26 cellular contexts compared by ENCODE assay signal in genomic region chr15:86329311-86330013, GRCh38.
"Had no signal": no experiment of that assay in that cellular context is flagged by ENCODE, and none has a peak within 500 bp of the region (broad histone marks: within the 10 kb centered on the region; RNA-seq: fewer than 3 reads in every experiment).

No MANE protein-coding gene starts in this region.

- DNase-seq: activated CD4-positive, alpha-beta memory T cell treated with anti-CD3 and anti-CD28 coated beads for 36 hours; activated CD4-positive, alpha-beta T cell treated with anti-CD3 and anti-CD28 coated beads for 36 hours; activated CD4-positive, alpha-beta T cell treated with anti-CD3 and anti-CD28 coated beads, Interleukin-2, amount 10 ng/mL, durations not matched to agents 24 days and 14 days; activated CD4-positive, CD25-positive, alpha-beta regulatory T cell; activated CD4-positive, CD25-positive, alpha-beta regulatory T cell treated with anti-CD3 and anti-CD28 coated beads, Interleukin-2, amount 50 U/mL, for 72 hours; activated CD8-positive, alpha-beta memory T cell treated with anti-CD3 and anti-CD28 coated beads, Interleukin-2, amount 50 U/mL, for 48 hours; activated CD8-positive, alpha-beta T cell treated with anti-CD3 and anti-CD28 coated beads, Interleukin-2, amount 10 ng/mL, durations not matched to agents 7 days and 5 days; activated gamma-delta T cell; activated naive CD4-positive, alpha-beta T cell; activated naive CD4-positive, alpha-beta T cell treated with anti-CD3 and anti-CD28 coated beads, Interleukin-2, amount 10 ng/mL, durations not matched to agents 7 days and 5 days; activated naive CD8-positive, alpha-beta T cell treated with anti-CD3 and anti-CD28 coated beads, Interleukin-2, amount 10 ng/mL, durations not matched to agents 7 days and 5 days; activated T-cell treated with anti-CD3 and anti-CD28 coated beads for 4 hours; activated T-cell treated with anti-CD3 and anti-CD28 coated beads, Interleukin-2, amount 50 U/mL, for 24 hours; activated T-cell treated with anti-CD3 and anti-CD28 coated beads, Interleukin-2, amount 50 U/mL, for 72 hours; caudate nucleus; cortex of kidney; dermis blood vessel endothelial cell; effector CD4-positive, alpha-beta T cell; effector memory CD8-positive, alpha-beta T cell; head of caudate nucleus; hippocampal formation had no signal

- H3K4me1 Mint-ChIP-seq: activated CD4-positive, alpha-beta T cell treated with anti-CD3 and anti-CD28 coated beads, Interleukin-2, amount 10 ng/mL, durations not matched to agents 24 days and 14 days; activated naive CD4-positive, alpha-beta T cell treated with anti-CD3 and anti-CD28 coated beads, Interleukin-2, amount 10 ng/mL, durations not matched to agents 7 days and 5 days; activated naive CD8-positive, alpha-beta T cell treated with anti-CD3 and anti-CD28 coated beads, Interleukin-2, amount 10 ng/mL, durations not matched to agents 7 days and 5 days; brain had no signal

- H3K27ac Mint-ChIP-seq: activated CD4-positive, alpha-beta memory T cell treated with anti-CD3 and anti-CD28 coated beads for 36 hours; activated CD4-positive, alpha-beta T cell treated with anti-CD3 and anti-CD28 coated beads for 36 hours; activated CD4-positive, alpha-beta T cell treated with anti-CD3 and anti-CD28 coated beads, Interleukin-2, amount 10 ng/mL, durations not matched to agents 24 days and 14 days; activated CD8-positive, alpha-beta T cell treated with anti-CD3 and anti-CD28 coated beads, Interleukin-2, amount 10 ng/mL, durations not matched to agents 7 days and 5 days; activated naive CD4-positive, alpha-beta T cell treated with anti-CD3 and anti-CD28 coated beads, Interleukin-2, amount 10 ng/mL, durations not matched to agents 7 days and 5 days; activated naive CD4-positive, alpha-beta T cell treated with anti-CD3 and anti-CD28 coated beads, Interleukin-2, amount 50 U/mL, for 72 hours; activated naive CD8-positive, alpha-beta T cell treated with anti-CD3 and anti-CD28 coated beads, Interleukin-2, amount 10 ng/mL, durations not matched to agents 7 days and 5 days; activated T-cell treated with anti-CD3 and anti-CD28 coated beads, Interleukin-2, amount 50 U/mL, for 24 hours; activated T-cell treated with anti-CD3 and anti-CD28 coated beads, Interleukin-2, amount 50 U/mL, for 72 hours; brain; effector memory CD8-positive, alpha-beta T cell had no signal

- H3K27me3 ChIP-seq: ascending aorta had no signal

- H3K27me3 Mint-ChIP-seq: activated CD4-positive, alpha-beta T cell treated with anti-CD3 and anti-CD28 coated beads, Interleukin-2, amount 10 ng/mL, durations not matched to agents 24 days and 14 days; activated naive CD4-positive, alpha-beta T cell treated with anti-CD3 and anti-CD28 coated beads, Interleukin-2, amount 10 ng/mL, durations not matched to agents 7 days and 5 days; activated naive CD8-positive, alpha-beta T cell treated with anti-CD3 and anti-CD28 coated beads, Interleukin-2, amount 10 ng/mL, durations not matched to agents 7 days and 5 days had no signal

- H3K4me1 ChIP-seq: ascending aorta, esophagus muscularis mucosa had no signal

- H3K36me3 Mint-ChIP-seq: activated CD4-positive, alpha-beta memory T cell treated with anti-CD3 and anti-CD28 coated beads for 36 hours; activated naive CD4-positive, alpha-beta T cell treated with anti-CD3 and anti-CD28 coated beads, Interleukin-2, amount 10 ng/mL, durations not matched to agents 7 days and 5 days; activated naive CD8-positive, alpha-beta T cell treated with anti-CD3 and anti-CD28 coated beads, Interleukin-2, amount 10 ng/mL, durations not matched to agents 7 days and 5 days; brain had no signal

- H3K27ac ChIP-seq: ascending aorta, epithelial cell of prostate, esophagus muscularis mucosa had no signal

- H3K9me3 Mint-ChIP-seq: activated naive CD8-positive, alpha-beta T cell treated with anti-CD3 and anti-CD28 coated beads, Interleukin-2, amount 10 ng/mL, durations not matched to agents 7 days and 5 days had no signal

- H3K36me3 ChIP-seq: ascending aorta, esophagus muscularis mucosa had no signal

- H3K4me3 Mint-ChIP-seq: activated CD4-positive, alpha-beta memory T cell treated with anti-CD3 and anti-CD28 coated beads for 36 hours; activated CD4-positive, alpha-beta T cell treated with anti-CD3 and anti-CD28 coated beads for 36 hours; activated CD4-positive, alpha-beta T cell treated with anti-CD3 and anti-CD28 coated beads, Interleukin-2, amount 10 ng/mL, durations not matched to agents 24 days and 14 days; activated CD8-positive, alpha-beta T cell treated with anti-CD3 and anti-CD28 coated beads, Interleukin-2, amount 10 ng/mL, durations not matched to agents 7 days and 5 days; activated naive CD4-positive, alpha-beta T cell treated with anti-CD3 and anti-CD28 coated beads, Interleukin-2, amount 10 ng/mL, durations not matched to agents 7 days and 5 days; activated naive CD8-positive, alpha-beta T cell treated with anti-CD3 and anti-CD28 coated beads, Interleukin-2, amount 10 ng/mL, durations not matched to agents 7 days and 5 days; activated T-cell treated with anti-CD3 and anti-CD28 coated beads, Interleukin-2, amount 50 U/mL, for 24 hours; activated T-cell treated with anti-CD3 and anti-CD28 coated beads, Interleukin-2, amount 50 U/mL, for 72 hours; brain; effector memory CD8-positive, alpha-beta T cell had no signal

- ATAC-seq: activated CD4-positive, alpha-beta T cell treated with anti-CD3 and anti-CD28 coated beads for 36 hours; activated CD8-positive, alpha-beta T cell treated with anti-CD3 and anti-CD28 coated beads, Interleukin-2, amount 10 ng/mL, durations not matched to agents 7 days and 5 days; activated naive CD4-positive, alpha-beta T cell treated with anti-CD3 and anti-CD28 coated beads, Interleukin-2, amount 50 U/mL, for 72 hours; activated T-cell treated with anti-CD3 and anti-CD28 coated beads, Interleukin-2, amount 50 U/mL, for 72 hours; effector memory CD8-positive, alpha-beta T cell had no signal

- H3K4me3 ChIP-seq: ascending aorta, esophagus muscularis mucosa had no signal
